ENCODE assay signal across 25 cellular contexts in genomic region chr4:93444860-93445259, GRCh38.
DNase-seq lines count a peak whose midpoint lies in the region; ATAC-seq and TF ChIP-seq lines count a peak whose summit lies in the region.
"Had no signal": no experiment of that assay in that cellular context is flagged by ENCODE, and none has a peak within 500 bp of the region (broad histone marks: within the 10 kb centered on the region; RNA-seq: fewer than 3 reads in every experiment).

No MANE protein-coding gene starts in this region.

- TF ChIP-seq EP300 in SK-N-SH (IDR thresholded peaks at IDR 0.05; ENCODE audit: borderline replicate concordance in 1 of 2, low read depth in 1 of 2, low read length in 1 of 2), result no peak

- H3K79me2 ChIP-seq in SK-N-SH (ENCODE audit: insufficient read depth), result no peaks in the 10 kb centered on the region

- 89% methylated on average over 1 of the region's 1 CpG for WGBS in SK-N-SH (ENCODE audit: low lambda C conversion rate)

- H3K9me3 ChIP-seq in SK-N-SH, result no peaks in the 10 kb centered on the region
- H3K9me3 ChIP-seq in breast epithelium, result no peaks in the 10 kb centered on the region
- H3K9me3 ChIP-seq: BLaER1 treated with 17β-estradiol and CSF1 and Interleukin-3, amounts not matched to agents 10 nM and 100 nM; Caco-2 had no signal

- H3K4me3 ChIP-seq in SK-N-SH (ENCODE audit: low read depth in 2 of 2, low read length in 1 of 2) (no peak overlapping the region), breast epithelium (no peak overlapping the region)
- H3K4me3 ChIP-seq: BLaER1 treated with 17β-estradiol and CSF1 and Interleukin-3, amounts not matched to agents 10 nM and 100 nM; GM12878 had no signal

- POLR2A ChIA-PET in SK-N-SH (lab: Yijun Ruan, JAX), result no interaction called here

- ATAC-seq in SK-N-SH treated with all-trans-retinoic acid at 6 μM for 48 hours (no peak), foreskin keratinocyte (peak; percentile 28), GM18867 (IDR thresholded peaks at IDR 0.05; ENCODE audit: unreplicated experiment) (no peak), GM18498 (IDR thresholded peaks at IDR 0.05; ENCODE audit: unreplicated experiment) (no peak)
- ATAC-seq: GM12878, Right ventricle myocardium inferior had no signal

- TF ChIP-seq CTCF in SK-N-SH (IDR thresholded peaks at IDR 0.05), result no peak
- no peak for TF ChIP-seq CTCF in foreskin keratinocyte (conservative IDR thresholded peaks at IDR 0.05)
- TF ChIP-seq CTCF in breast epithelium (IDR thresholded peaks at IDR 0.05), result no peak

- no peak overlapping the region for H3K9ac ChIP-seq in SK-N-SH
- H3K9ac ChIP-seq: BLaER1 treated with 17β-estradiol and CSF1 and Interleukin-3, amounts not matched to agents 10 nM and 100 nM had no signal

- intact Hi-C loops in breast epithelium (cut with DNase I; ENCODE audit: low total_unique reads), result no loop called here

- no peaks in the 10 kb centered on the region for H3K27me3 ChIP-seq in SK-N-SH (ENCODE audit: insufficient read depth)
- H3K27me3 ChIP-seq in foreskin keratinocyte, result no peaks in the 10 kb centered on the region
- H3K27me3 ChIP-seq in breast epithelium, result no peaks in the 10 kb centered on the region
- H3K27me3 ChIP-seq: BLaER1 treated with 17β-estradiol and CSF1 and Interleukin-3, amounts not matched to agents 10 nM and 100 nM had no signal

- no peaks in the 10 kb centered on the region for H3K4me1 ChIP-seq in SK-N-SH (ENCODE audit: control insufficient read depth in 1 of 2, insufficient read depth in 2 of 2, low read depth in 1 of 2, low read length in 1 of 2)
- no peaks in the 10 kb centered on the region for H3K4me1 ChIP-seq in foreskin keratinocyte
- no peaks in the 10 kb centered on the region for H3K4me1 ChIP-seq in breast epithelium
- H3K4me1 ChIP-seq: BLaER1 treated with 17β-estradiol and CSF1 and Interleukin-3, amounts not matched to agents 10 nM and 100 nM; Caco-2 had no signal

- H3K9me2 ChIP-seq in SK-N-SH, result no peaks in the 10 kb centered on the region

- no peak for TF ChIP-seq RAD21 in SK-N-SH (IDR thresholded peaks at IDR 0.05; ENCODE audit: low read length)

- no peaks in the 10 kb centered on the region for H4K20me1 ChIP-seq in SK-N-SH (ENCODE audit: insufficient read depth)
- H4K20me1 ChIP-seq: BLaER1 treated with 17β-estradiol and CSF1 and Interleukin-3, amounts not matched to agents 10 nM and 100 nM had no signal

- no peak overlapping the region for H3K4me2 ChIP-seq in SK-N-SH
- H3K4me2 ChIP-seq: BLaER1 treated with 17β-estradiol and CSF1 and Interleukin-3, amounts not matched to agents 10 nM and 100 nM had no signal

- DNase-seq in SK-N-SH (no peak), amniotic epithelial cell (ENCODE audit: low read depth) (peak; percentile 40), foreskin keratinocyte (peak in 1 of 2 donors; percentile 2), breast epithelium (ENCODE audit: low spot score in 2 of 2) (no peak), SHP77 (lab: John Stamatoyannopoulos, UW) (no peak)
- DNase-seq: Caco-2; CD4-positive, alpha-beta memory T cell; DND-41; HFFc6; MM.1S; NCI-H1092 treated with DMSO at 0.1 percent for 48 hours; NCI-H1436 treated with DMSO at 0.1 percent for 48 hours; NCI-H1930; NCI-H2171; NCI-H345; NCI-H524; NCI-H82; SW 1271 had no signal

- peak overlapping the region; percentile 48; the same call in 1 of the 2 replicates for H2AFZ ChIP-seq in SK-N-SH (ENCODE audit: low read depth)

- no peak overlapping the region for H3K27ac ChIP-seq in SK-N-SH (ENCODE audit: low read depth in 2 of 2, low read length in 1 of 2)
- H3K27ac ChIP-seq in foreskin keratinocyte, result no peak overlapping the region
- H3K27ac ChIP-seq in breast epithelium, result no peak overlapping the region
- H3K27ac ChIP-seq: 22Rv1; BLaER1 treated with 17β-estradiol and CSF1 and Interleukin-3, amounts not matched to agents 10 nM and 100 nM had no signal

- H3F3A ChIP-seq in SK-N-SH (replicated peaks; ENCODE audit: insufficient read depth), result no peaks in the 10 kb centered on the region

- H3K36me3 ChIP-seq in SK-N-SH (replicated peaks in 1 of 2; ENCODE audit: control insufficient read depth in 1 of 2, insufficient read depth in 2 of 2, low read length in 1 of 2) (no peaks in the 10 kb centered on the region), breast epithelium (peaks cover 3% of the 10 kb centered on the region)
- H3K36me3 ChIP-seq: BLaER1 treated with 17β-estradiol and CSF1 and Interleukin-3, amounts not matched to agents 10 nM and 100 nM had no signal

- TF ChIP-seq POLR2A in breast epithelium (IDR thresholded peaks at IDR 0.05), result no peak

- CTCF ChIA-PET in SK-N-SH (lab: Yijun Ruan, JAX), result interaction anchor here (0.6 kb wide), 1 partner anchor 1140 kb away, joined by 3 read pairs; no protein-coding TSS in a partner anchor

TF ChIP-seq in SK-N-SH, 30 proteins besides CTCF, POLR2A, EP300 and RAD21 (continues in another document):
- TF ChIP-seq USF1 (IDR thresholded peaks at IDR 0.05; ENCODE audit: borderline replicate concordance, low read depth), result no peak
- no peak for TF ChIP-seq YY1 (IDR thresholded peaks at IDR 0.05; ENCODE audit: low read depth)
- no peak for TF ChIP-seq RFX5 (IDR thresholded peaks at IDR 0.05; ENCODE audit: low read length)
- TF ChIP-seq IRF3 (IDR thresholded peaks at IDR 0.05; ENCODE audit: low read depth, low read length), result no peak
- TF ChIP-seq MXI1 (IDR thresholded peaks at IDR 0.05; ENCODE audit: low read depth, low read length), result no peak
- TF ChIP-seq POLR2AphosphoS5 (IDR thresholded peaks at IDR 0.05; ENCODE audit: low read depth, low read length), result no peak

TF ChIP-seq in SK-N-SH treated with all-trans-retinoic acid at 6 μM for 48 hours, 23 proteins besides CTCF, POLR2A, EP300 and RAD21:
- TF ChIP-seq ISL1 (CRISPR knock-in tag; IDR thresholded peaks at IDR 0.05), result no peak
- no peak for TF ChIP-seq TOX (CRISPR knock-in tag; IDR thresholded peaks at IDR 0.05; ENCODE audit: borderline replicate concordance)
- TF ChIP-seq SNAI2 (CRISPR knock-in tag; IDR thresholded peaks at IDR 0.05), result no peak
- TF ChIP-seq ARNTL (CRISPR knock-in tag; IDR thresholded peaks at IDR 0.05; ENCODE audit: borderline replicate concordance, low read depth), result no peak
- no peak for TF ChIP-seq ESRRG (CRISPR knock-in tag; IDR thresholded peaks at IDR 0.05)
- TF ChIP-seq PATZ1 (CRISPR knock-in tag; IDR thresholded peaks at IDR 0.05; ENCODE audit: borderline replicate concordance), result no peak
- TF ChIP-seq PPARA (CRISPR knock-in tag; IDR thresholded peaks at IDR 0.05; ENCODE audit: borderline replicate concordance), result no peak
- no peak for TF ChIP-seq OSR1 (CRISPR knock-in tag; IDR thresholded peaks at IDR 0.05)
- no peak for TF ChIP-seq CSRNP3 (CRISPR knock-in tag; IDR thresholded peaks at IDR 0.05)
- no peak for TF ChIP-seq ZNF8 (CRISPR knock-in tag; IDR thresholded peaks at IDR 0.05)
- TF ChIP-seq ZFP3 (CRISPR knock-in tag; IDR thresholded peaks at IDR 0.05), result no peak
- no peak for TF ChIP-seq ZNF70 (CRISPR knock-in tag; IDR thresholded peaks at IDR 0.05)
- no peak for TF ChIP-seq GLIS3 (CRISPR knock-in tag; IDR thresholded peaks at IDR 0.05)
- TF ChIP-seq ZFP30 (CRISPR knock-in tag; IDR thresholded peaks at IDR 0.05), result no peak
- TF ChIP-seq POU6F1 (CRISPR knock-in tag; IDR thresholded peaks at IDR 0.05; ENCODE audit: borderline replicate concordance, low read depth), result no peak
- TF ChIP-seq ZC3H10 (CRISPR knock-in tag; IDR thresholded peaks at IDR 0.05), result no peak
- no peak for TF ChIP-seq ZNF565 (CRISPR knock-in tag; conservative IDR thresholded peaks at IDR 0.05; ENCODE audit: low read depth)
- TF ChIP-seq BACH2 (CRISPR knock-in tag; IDR thresholded peaks at IDR 0.05; ENCODE audit: borderline replicate concordance), result no peak
- TF ChIP-seq RARB (CRISPR knock-in tag; IDR thresholded peaks at IDR 0.05), result no peak
